1 cellular context compared by ENCODE assay signal in genomic region chr3:187742351-187743171, GRCh38.
A peak's percentile ranks its signal among the peaks of the same experiment; 100 is the strongest.
TF ChIP-seq lines count a peak whose summit lies in the region.

No MANE protein-coding gene starts in this region.

TF ChIP-seq in K562, 482 proteins besides CTCF, POLR2A, EP300 and RAD21 (continued from another document):
- TF ChIP-seq PBX2 (CRISPR knock-in tag; IDR thresholded peaks at IDR 0.05; ENCODE audit: low read depth) (no peak), PBX2 (tag; conservative IDR thresholded peaks at IDR 0.05; ENCODE audit: low read depth) (peak; percentile 18; the same call in 1 of the 2 replicates), CBX1 (IDR thresholded peaks at IDR 0.05; ENCODE audit: low read depth) (no peak)
